1 cellular context compared by ENCODE assay signal in the genomic region with DNA sequence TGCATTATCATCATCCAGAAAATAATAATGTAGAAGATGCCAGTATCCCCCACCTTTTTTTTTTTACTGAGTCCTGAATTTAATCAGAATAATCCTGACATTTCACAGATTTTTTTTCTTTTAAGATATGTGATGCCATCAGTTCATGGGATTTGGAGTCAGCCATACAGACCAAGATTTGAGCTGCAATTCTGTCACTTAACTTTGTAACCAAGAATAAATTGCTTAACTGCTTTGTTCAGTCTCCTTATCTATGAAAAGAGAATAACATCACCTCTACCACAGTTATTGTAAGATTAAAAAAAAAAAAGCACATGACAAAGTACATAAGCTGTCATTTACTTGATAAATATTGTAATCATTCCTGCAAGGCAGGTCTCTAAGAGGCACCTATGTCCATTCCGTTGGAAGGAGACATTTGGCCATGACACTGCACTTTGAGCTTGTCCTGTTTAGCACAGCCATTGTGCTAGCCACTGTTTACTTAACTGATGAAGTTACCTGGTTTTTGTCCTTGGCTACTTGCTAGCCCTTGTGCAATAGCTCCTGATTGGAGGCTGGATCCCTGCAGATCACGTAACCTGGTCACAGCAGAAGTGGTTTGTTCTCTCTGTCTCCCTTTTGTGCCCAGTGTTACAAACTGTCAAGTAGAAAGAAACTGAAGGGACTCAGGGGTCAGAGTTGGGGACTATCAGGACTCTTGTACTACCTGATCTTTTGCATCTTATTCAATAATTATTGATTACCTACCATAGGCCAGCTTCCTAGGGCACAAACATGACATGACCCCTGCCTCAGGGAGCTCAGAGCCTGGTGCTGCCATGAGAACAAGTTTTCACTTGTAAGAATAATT.
TF ChIP-seq lines count a peak whose summit lies in the region.

No MANE protein-coding gene starts in this region.

TF ChIP-seq in HepG2, 621 proteins besides CTCF, POLR2A, EP300 and RAD21 (continued from another document and continues in another):
- TF ChIP-seq, protein P1, sequence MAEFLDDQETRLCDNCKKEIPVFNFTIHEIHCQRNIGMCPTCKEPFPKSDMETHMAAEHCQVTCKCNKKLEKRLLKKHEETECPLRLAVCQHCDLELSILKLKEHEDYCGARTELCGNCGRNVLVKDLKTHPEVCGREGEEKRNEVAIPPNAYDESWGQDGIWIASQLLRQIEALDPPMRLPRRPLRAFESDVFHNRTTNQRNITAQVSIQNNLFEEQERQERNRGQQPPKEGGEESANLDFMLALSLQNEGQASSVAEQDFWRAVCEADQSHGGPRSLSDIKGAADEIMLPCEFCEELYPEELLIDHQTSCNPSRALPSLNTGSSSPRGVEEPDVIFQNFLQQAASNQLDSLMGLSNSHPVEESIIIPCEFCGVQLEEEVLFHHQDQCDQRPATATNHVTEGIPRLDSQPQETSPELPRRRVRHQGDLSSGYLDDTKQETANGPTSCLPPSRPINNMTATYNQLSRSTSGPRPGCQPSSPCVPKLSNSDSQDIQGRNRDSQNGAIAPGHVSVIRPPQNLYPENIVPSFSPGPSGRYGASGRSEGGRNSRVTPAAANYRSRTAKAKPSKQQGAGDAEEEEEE (CRISPR knock-in tag; IDR thresholded peaks at IDR 0.05; ENCODE audit: borderline replicate concordance) = peak; percentile 65; the same call in 1 of the 2 replicates
- TF ChIP-seq ZNF501 (CRISPR knock-in tag; IDR thresholded peaks at IDR 0.05) = peak; percentile 85
- no peak for TF ChIP-seq SNRNP70 (IDR thresholded peaks at IDR 0.05; ENCODE audit: low read depth, low read length)
- TF ChIP-seq ZNF343 (CRISPR knock-in tag; IDR thresholded peaks at IDR 0.05) = 0 out of 2 replicates have a peak, but pooled peaks have one; percentile 6
- peak; percentile 72; the same call in 1 of the 2 replicates for TF ChIP-seq ZXDC (CRISPR knock-in tag; IDR thresholded peaks at IDR 0.05)
- peak; percentile 78; the same call in 1 of the 2 replicates for TF ChIP-seq KLF9 (CRISPR knock-in tag; IDR thresholded peaks at IDR 0.05; ENCODE audit: low read depth)
- no peak for TF ChIP-seq ZNF530 (CRISPR knock-in tag; IDR thresholded peaks at IDR 0.05; ENCODE audit: low read depth)
- no peak; the same call in 1 of the 2 replicates for TF ChIP-seq PHF20 (CRISPR knock-in tag; IDR thresholded peaks at IDR 0.05)
- no peak for TF ChIP-seq ZNF30 (CRISPR knock-in tag; IDR thresholded peaks at IDR 0.05)
- no peak; the same call in 1 of the 2 replicates for TF ChIP-seq TEF (CRISPR knock-in tag; IDR thresholded peaks at IDR 0.05)
- TF ChIP-seq ZNF598 (CRISPR knock-in tag; IDR thresholded peaks at IDR 0.05; ENCODE audit: borderline replicate concordance) = no peak
- TF ChIP-seq MYPOP (CRISPR knock-in tag; IDR thresholded peaks at IDR 0.05) = peak; percentile 42; the same call in 1 of the 2 replicates
- peak; percentile 99 for TF ChIP-seq NCOA1 (CRISPR knock-in tag; IDR thresholded peaks at IDR 0.05)
- TF ChIP-seq ZNF101 (CRISPR knock-in tag; IDR thresholded peaks at IDR 0.05; ENCODE audit: borderline replicate concordance, low read depth) = no peak
- TF ChIP-seq ZNF138 (CRISPR knock-in tag; IDR thresholded peaks at IDR 0.05; ENCODE audit: low read depth) = no peak
- peak; percentile 98 for TF ChIP-seq MEIS2 (CRISPR knock-in tag; IDR thresholded peaks at IDR 0.05)
- TF ChIP-seq ZSCAN21 (CRISPR knock-in tag; IDR thresholded peaks at IDR 0.05; ENCODE audit: borderline replicate concordance) = peak; percentile 68; the same call in 1 of the 2 replicates
- TF ChIP-seq ZNF543 (CRISPR knock-in tag; IDR thresholded peaks at IDR 0.05) = no peak
- TF ChIP-seq, protein P2, sequence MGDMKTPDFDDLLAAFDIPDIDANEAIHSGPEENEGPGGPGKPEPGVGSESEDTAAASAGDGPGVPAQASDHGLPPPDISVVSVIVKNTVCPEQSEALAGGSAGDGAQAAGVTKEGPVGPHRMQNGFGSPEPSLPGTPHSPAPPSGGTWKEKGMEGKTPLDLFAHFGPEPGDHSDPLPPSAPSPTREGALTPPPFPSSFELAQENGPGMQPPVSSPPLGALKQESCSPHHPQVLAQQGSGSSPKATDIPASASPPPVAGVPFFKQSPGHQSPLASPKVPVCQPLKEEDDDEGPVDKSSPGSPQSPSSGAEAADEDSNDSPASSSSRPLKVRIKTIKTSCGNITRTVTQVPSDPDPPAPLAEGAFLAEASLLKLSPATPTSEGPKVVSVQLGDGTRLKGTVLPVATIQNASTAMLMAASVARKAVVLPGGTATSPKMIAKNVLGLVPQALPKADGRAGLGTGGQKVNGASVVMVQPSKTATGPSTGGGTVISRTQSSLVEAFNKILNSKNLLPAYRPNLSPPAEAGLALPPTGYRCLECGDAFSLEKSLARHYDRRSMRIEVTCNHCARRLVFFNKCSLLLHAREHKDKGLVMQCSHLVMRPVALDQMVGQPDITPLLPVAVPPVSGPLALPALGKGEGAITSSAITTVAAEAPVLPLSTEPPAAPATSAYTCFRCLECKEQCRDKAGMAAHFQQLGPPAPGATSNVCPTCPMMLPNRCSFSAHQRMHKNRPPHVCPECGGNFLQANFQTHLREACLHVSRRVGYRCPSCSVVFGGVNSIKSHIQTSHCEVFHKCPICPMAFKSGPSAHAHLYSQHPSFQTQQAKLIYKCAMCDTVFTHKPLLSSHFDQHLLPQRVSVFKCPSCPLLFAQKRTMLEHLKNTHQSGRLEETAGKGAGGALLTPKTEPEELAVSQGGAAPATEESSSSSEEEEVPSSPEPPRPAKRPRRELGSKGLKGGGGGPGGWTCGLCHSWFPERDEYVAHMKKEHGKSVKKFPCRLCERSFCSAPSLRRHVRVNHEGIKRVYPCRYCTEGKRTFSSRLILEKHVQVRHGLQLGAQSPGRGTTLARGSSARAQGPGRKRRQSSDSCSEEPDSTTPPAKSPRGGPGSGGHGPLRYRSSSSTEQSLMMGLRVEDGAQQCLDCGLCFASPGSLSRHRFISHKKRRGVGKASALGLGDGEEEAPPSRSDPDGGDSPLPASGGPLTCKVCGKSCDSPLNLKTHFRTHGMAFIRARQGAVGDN (CRISPR knock-in tag; IDR thresholded peaks at IDR 0.05) = no peak
- no peak for TF ChIP-seq DR1 (CRISPR knock-in tag; IDR thresholded peaks at IDR 0.05)
- peak; percentile 98 for TF ChIP-seq PPARG (CRISPR knock-in tag; conservative IDR thresholded peaks at IDR 0.05)
- TF ChIP-seq SIX4 (CRISPR knock-in tag; IDR thresholded peaks at IDR 0.05) = peak; percentile 95
- no peak for TF ChIP-seq ZNF225 (CRISPR knock-in tag; IDR thresholded peaks at IDR 0.05)
- peak; percentile 90 for TF ChIP-seq JUND (CRISPR knock-in tag; IDR thresholded peaks at IDR 0.05)
- TF ChIP-seq KMT2A (CRISPR knock-in tag; IDR thresholded peaks at IDR 0.05) = no peak
- peak; percentile 100 for TF ChIP-seq SOX5 (CRISPR knock-in tag; IDR thresholded peaks at IDR 0.05; ENCODE audit: borderline replicate concordance)
- TF ChIP-seq MAFF (IDR thresholded peaks at IDR 0.05; ENCODE audit: low read depth, low read length) = peak; percentile 69
- TF ChIP-seq NCOA5 (CRISPR knock-in tag; IDR thresholded peaks at IDR 0.05) = no peak
- TF ChIP-seq KAT8 (CRISPR knock-in tag; IDR thresholded peaks at IDR 0.05) = peak; percentile 77
- TF ChIP-seq, protein P3, sequence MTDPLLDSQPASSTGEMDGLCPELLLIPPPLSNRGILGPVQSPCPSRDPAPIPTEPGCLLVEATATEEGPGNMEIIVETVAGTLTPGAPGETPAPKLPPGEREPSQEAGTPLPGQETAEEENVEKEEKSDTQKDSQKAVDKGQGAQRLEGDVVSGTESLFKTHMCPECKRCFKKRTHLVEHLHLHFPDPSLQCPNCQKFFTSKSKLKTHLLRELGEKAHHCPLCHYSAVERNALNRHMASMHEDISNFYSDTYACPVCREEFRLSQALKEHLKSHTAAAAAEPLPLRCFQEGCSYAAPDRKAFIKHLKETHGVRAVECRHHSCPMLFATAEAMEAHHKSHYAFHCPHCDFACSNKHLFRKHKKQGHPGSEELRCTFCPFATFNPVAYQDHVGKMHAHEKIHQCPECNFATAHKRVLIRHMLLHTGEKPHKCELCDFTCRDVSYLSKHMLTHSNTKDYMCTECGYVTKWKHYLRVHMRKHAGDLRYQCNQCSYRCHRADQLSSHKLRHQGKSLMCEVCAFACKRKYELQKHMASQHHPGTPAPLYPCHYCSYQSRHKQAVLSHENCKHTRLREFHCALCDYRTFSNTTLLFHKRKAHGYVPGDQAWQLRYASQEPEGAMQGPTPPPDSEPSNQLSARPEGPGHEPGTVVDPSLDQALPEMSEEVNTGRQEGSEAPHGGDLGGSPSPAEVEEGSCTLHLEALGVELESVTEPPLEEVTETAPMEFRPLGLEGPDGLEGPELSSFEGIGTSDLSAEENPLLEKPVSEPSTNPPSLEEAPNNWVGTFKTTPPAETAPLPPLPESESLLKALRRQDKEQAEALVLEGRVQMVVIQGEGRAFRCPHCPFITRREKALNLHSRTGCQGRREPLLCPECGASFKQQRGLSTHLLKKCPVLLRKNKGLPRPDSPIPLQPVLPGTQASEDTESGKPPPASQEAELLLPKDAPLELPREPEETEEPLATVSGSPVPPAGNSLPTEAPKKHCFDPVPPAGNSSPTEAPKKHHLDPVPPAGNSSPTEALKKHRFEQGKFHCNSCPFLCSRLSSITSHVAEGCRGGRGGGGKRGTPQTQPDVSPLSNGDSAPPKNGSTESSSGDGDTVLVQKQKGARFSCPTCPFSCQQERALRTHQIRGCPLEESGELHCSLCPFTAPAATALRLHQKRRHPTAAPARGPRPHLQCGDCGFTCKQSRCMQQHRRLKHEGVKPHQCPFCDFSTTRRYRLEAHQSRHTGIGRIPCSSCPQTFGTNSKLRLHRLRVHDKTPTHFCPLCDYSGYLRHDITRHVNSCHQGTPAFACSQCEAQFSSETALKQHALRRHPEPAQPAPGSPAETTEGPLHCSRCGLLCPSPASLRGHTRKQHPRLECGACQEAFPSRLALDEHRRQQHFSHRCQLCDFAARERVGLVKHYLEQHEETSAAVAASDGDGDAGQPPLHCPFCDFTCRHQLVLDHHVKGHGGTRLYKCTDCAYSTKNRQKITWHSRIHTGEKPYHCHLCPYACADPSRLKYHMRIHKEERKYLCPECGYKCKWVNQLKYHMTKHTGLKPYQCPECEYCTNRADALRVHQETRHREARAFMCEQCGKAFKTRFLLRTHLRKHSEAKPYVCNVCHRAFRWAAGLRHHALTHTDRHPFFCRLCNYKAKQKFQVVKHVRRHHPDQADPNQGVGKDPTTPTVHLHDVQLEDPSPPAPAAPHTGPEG (CRISPR knock-in tag; IDR thresholded peaks at IDR 0.05) = no peak
- TF ChIP-seq, protein P4, sequence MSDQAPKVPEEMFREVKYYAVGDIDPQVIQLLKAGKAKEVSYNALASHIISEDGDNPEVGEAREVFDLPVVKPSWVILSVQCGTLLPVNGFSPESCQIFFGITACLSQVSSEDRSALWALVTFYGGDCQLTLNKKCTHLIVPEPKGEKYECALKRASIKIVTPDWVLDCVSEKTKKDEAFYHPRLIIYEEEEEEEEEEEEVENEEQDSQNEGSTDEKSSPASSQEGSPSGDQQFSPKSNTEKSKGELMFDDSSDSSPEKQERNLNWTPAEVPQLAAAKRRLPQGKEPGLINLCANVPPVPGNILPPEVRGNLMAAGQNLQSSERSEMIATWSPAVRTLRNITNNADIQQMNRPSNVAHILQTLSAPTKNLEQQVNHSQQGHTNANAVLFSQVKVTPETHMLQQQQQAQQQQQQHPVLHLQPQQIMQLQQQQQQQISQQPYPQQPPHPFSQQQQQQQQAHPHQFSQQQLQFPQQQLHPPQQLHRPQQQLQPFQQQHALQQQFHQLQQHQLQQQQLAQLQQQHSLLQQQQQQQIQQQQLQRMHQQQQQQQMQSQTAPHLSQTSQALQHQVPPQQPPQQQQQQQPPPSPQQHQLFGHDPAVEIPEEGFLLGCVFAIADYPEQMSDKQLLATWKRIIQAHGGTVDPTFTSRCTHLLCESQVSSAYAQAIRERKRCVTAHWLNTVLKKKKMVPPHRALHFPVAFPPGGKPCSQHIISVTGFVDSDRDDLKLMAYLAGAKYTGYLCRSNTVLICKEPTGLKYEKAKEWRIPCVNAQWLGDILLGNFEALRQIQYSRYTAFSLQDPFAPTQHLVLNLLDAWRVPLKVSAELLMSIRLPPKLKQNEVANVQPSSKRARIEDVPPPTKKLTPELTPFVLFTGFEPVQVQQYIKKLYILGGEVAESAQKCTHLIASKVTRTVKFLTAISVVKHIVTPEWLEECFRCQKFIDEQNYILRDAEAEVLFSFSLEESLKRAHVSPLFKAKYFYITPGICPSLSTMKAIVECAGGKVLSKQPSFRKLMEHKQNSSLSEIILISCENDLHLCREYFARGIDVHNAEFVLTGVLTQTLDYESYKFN (CRISPR knock-in tag; conservative IDR thresholded peaks at IDR 0.05) = peak; percentile 99
- no peak for TF ChIP-seq MTA3 (CRISPR knock-in tag; IDR thresholded peaks at IDR 0.05)
